In the genomic region with DNA sequence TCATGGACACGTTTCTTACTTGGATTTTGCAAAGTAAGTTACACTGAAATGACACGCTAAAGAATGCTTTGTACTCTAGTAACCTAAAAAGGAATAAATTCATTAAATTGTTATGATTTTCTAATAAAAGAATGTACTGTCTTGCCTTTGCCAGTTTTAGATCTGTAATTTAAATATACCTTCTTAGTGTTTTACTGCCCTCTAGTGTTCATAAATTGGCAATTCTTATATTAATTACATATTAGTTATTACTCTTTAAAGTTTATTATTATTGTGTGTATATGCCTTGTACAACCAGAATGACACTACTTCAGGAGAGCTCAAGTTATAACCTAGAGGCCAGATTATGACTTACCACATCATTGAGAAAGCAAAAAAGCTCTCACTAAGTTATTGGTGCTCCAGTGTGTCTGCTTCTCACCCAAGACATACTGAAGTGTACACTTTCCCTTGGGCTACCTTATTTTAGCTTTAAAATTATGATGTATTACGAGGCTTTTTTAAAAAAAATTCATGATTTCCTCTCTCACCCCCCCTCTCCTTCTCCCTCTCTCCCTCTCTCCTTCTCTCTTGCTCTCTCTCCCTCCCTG, we compare ENCODE assay signal across 8 cellular contexts.
A peak's percentile ranks its signal among the peaks of the same experiment; 100 is the strongest.
DNase-seq lines count a peak whose midpoint lies in the region; TF ChIP-seq lines count a peak whose summit lies in the region.

No MANE protein-coding gene starts in this region.

- H3K9me3 Mint-ChIP-seq in H9, result no peaks in the 10 kb centered on the region
- no peaks in the 10 kb centered on the region for H3K9me3 Mint-ChIP-seq in activated naive CD4-positive, alpha-beta T cell treated with anti-CD3 and anti-CD28 coated beads, Interleukin-2, amount 10 ng/mL, durations not matched to agents 7 days and 5 days

- no peak overlapping the region for H3K9ac ChIP-seq in H9 (ENCODE audit: extremely low read depth, insufficient read length, low read length)

- H3K79me2 ChIP-seq in H9 (ENCODE audit: insufficient read depth, low read length), result no peaks in the 10 kb centered on the region

- H3K23ac ChIP-seq in H9 (ENCODE audit: insufficient read length, low read depth, low read length), result no peak overlapping the region

- CTCF ChIA-PET in activated naive CD4-positive, alpha-beta T cell treated with anti-CD3 and anti-CD28 coated beads, Interleukin-2, amount 10 ng/mL, durations not matched to agents 7 days and 5 days (lab: Charles Lee), result interaction anchor here (0.8 to 5.8 kb wide), 24 partner anchors 10 to 583 kb away, joined by 3 to 52 read pairs (median 3); a partner anchor contains a TSS

- H3K56ac ChIP-seq in H9 (ENCODE audit: insufficient read length, low read depth, low read length), result no peak overlapping the region

- H4K5ac ChIP-seq in H9 (ENCODE audit: insufficient read length, low read depth, low read length), result no peak overlapping the region

- no peak overlapping the region for H3K14ac ChIP-seq in H9 (ENCODE audit: insufficient read depth, low read length)

- H3K27ac ChIP-seq in C4-2B (no peak overlapping the region), H9 (ENCODE audit: insufficient read length, low read depth, low read length) (no peak overlapping the region), sigmoid colon (no peak overlapping the region)

- H2BK20ac ChIP-seq in H9 (ENCODE audit: low read depth, low read length, poor library complexity, severe bottlenecking), result no peak overlapping the region

- no peak overlapping the region for H2BK15ac ChIP-seq in H9 (ENCODE audit: low read depth, low read length)

- DNase-seq in H9, result no peak
- peak; percentile 2 to 72 for DNase-seq in NCI-H446 (lab: John Stamatoyannopoulos, UW)
- peak; percentile 20 for DNase-seq in cerebellum (ENCODE audit: low spot score)
- DNase-seq in midbrain (lab: John Stamatoyannopoulos, UW), result peak; percentile 43
- DNase-seq in activated naive CD4-positive, alpha-beta T cell treated with anti-CD3 and anti-CD28 coated beads, Interleukin-2, amount 10 ng/mL, durations not matched to agents 7 days and 5 days, result no peak
- no peak for DNase-seq in MG63
- no peak for DNase-seq in sigmoid colon

- no peak for TF ChIP-seq EP300 in sigmoid colon (IDR thresholded peaks at IDR 0.05)

- H3K23me2 ChIP-seq in H9 (ENCODE audit: insufficient read length, low read depth, low read length, poor library complexity, severe bottlenecking), result no peaks in the 10 kb centered on the region

- H3K36me3 Mint-ChIP-seq in H9 (ENCODE audit: insufficient read depth in 1 of 3, low read depth in 3 of 3), result peaks cover 0 to 1% (median 0%) of the 10 kb centered on the region in 3 experiments; a peak in 1 of 7 replicates
- H3K36me3 Mint-ChIP-seq in activated naive CD4-positive, alpha-beta T cell treated with anti-CD3 and anti-CD28 coated beads, Interleukin-2, amount 10 ng/mL, durations not matched to agents 7 days and 5 days, result no peaks in the 10 kb centered on the region

- H2BK12ac ChIP-seq in H9 (ENCODE audit: insufficient read length, low read depth, low read length), result no peak overlapping the region

- H3K27me3 Mint-ChIP-seq in H9 (ENCODE audit: low read depth), result no peaks in the 10 kb centered on the region
- no peaks in the 10 kb centered on the region for H3K27me3 Mint-ChIP-seq in activated naive CD4-positive, alpha-beta T cell treated with anti-CD3 and anti-CD28 coated beads, Interleukin-2, amount 10 ng/mL, durations not matched to agents 7 days and 5 days

- H3K4ac ChIP-seq in H9 (ENCODE audit: low read depth, low read length), result no peak overlapping the region

- H3K4me2 ChIP-seq in H9 (ENCODE audit: insufficient read depth, insufficient read length, low read length), result no peak overlapping the region

- no CpG with 5 or more reads among the region's 3 CpGs for WGBS in H9 (ENCODE audit: extremely low coverage, insufficient read length, low lambda C conversion rate)
- 68 to 71% methylated on average over 3 of the region's 3 CpGs for WGBS in sigmoid colon, 2 donors

- TF ChIP-seq POLR2A in sigmoid colon (IDR thresholded peaks at IDR 0.05), result no peak

- H4K20me1 ChIP-seq in H9 (ENCODE audit: control insufficient read depth, insufficient read depth, insufficient read length), result no peaks in the 10 kb centered on the region

- no peak overlapping the region for H3K27ac Mint-ChIP-seq in H9
- H3K27ac Mint-ChIP-seq in activated naive CD4-positive, alpha-beta T cell treated with anti-CD3 and anti-CD28 coated beads, Interleukin-2, amount 10 ng/mL, durations not matched to agents 7 days and 5 days, result no peak overlapping the region

- H4K8ac ChIP-seq in H9 (replicated peaks; ENCODE audit: insufficient read length, low read depth, low read length), result no peak overlapping the region

- H3K9me3 ChIP-seq in H9 (ENCODE audit: control insufficient read depth, low read depth, low read length) (no peaks in the 10 kb centered on the region), MG63 (no peaks in the 10 kb centered on the region), sigmoid colon (no peaks in the 10 kb centered on the region)

- TF ChIP-seq CTCF in C4-2B (conservative IDR thresholded peaks at IDR 0.05) (peak; percentile 82), H9 (conservative IDR thresholded peaks at IDR 0.05) (peak; percentile 71), sigmoid colon (IDR thresholded peaks at IDR 0.05) (peak in 2 of 4 experiments; percentile 26 to 71)

- no peak overlapping the region for H2AK5ac ChIP-seq in H9 (ENCODE audit: insufficient read length, low read length)

- H3T11ph ChIP-seq in H9 (ENCODE audit: low read length), result no peak overlapping the region

- no peaks in the 10 kb centered on the region for H3K36me3 ChIP-seq in MG63
- no peaks in the 10 kb centered on the region for H3K36me3 ChIP-seq in sigmoid colon

- H3K27me3 ChIP-seq in H9 (ENCODE audit: insufficient read depth, low read length), result no peaks in the 10 kb centered on the region
- H3K27me3 ChIP-seq in MG63, result no peaks in the 10 kb centered on the region
- no peaks in the 10 kb centered on the region for H3K27me3 ChIP-seq in sigmoid colon

- intact Hi-C loops in sigmoid colon (cut with DNase I), result loop anchor here (5.0 to 10.0 kb wide), 2 partner anchors 252 to 700 kb away; no protein-coding TSS in a partner anchor

- peaks cover 14 to 21% of the 10 kb centered on the region in 2 experiments for H3K4me1 Mint-ChIP-seq in H9
- peaks cover 6% of the 10 kb centered on the region for H3K4me1 Mint-ChIP-seq in activated naive CD4-positive, alpha-beta T cell treated with anti-CD3 and anti-CD28 coated beads, Interleukin-2, amount 10 ng/mL, durations not matched to agents 7 days and 5 days

- H2BK5ac ChIP-seq in H9 (ENCODE audit: insufficient read length, low read length), result no peak overlapping the region

- H3K4me3 Mint-ChIP-seq in H9, result no peak overlapping the region
- H3K4me3 Mint-ChIP-seq in activated naive CD4-positive, alpha-beta T cell treated with anti-CD3 and anti-CD28 coated beads, Interleukin-2, amount 10 ng/mL, durations not matched to agents 7 days and 5 days, result no peak overlapping the region

- H3K4me1 ChIP-seq in H9 (ENCODE audit: insufficient read depth, low read length), result no peaks in the 10 kb centered on the region
- peaks cover 0 to 4% (median 0%) of the 10 kb centered on the region in 4 donors for H3K4me1 ChIP-seq in sigmoid colon

- no peaks in the 10 kb centered on the region for H3K79me1 ChIP-seq in H9 (ENCODE audit: insufficient read depth, low read depth, low read length, poor library complexity, severe bottlenecking)

- H4K91ac ChIP-seq in H9 (ENCODE audit: insufficient read length, low read depth, low read length), result no peak overlapping the region

- H3K18ac ChIP-seq in H9 (ENCODE audit: insufficient read length, low read depth, low read length), result no peak overlapping the region

- H2AFZ ChIP-seq in H9 (ENCODE audit: low read length), result no peak overlapping the region

- no peak overlapping the region for H2BK120ac ChIP-seq in H9 (ENCODE audit: low read depth, low read length, poor library complexity, severe bottlenecking)

- H3K4me3 ChIP-seq in MG63 (no peak overlapping the region), sigmoid colon (no peak overlapping the region)

Comparison
In these comparisons a context has a peak if more than half of its experiments do, and no peak if none do; other contexts are left out.
1. DNase-seq: peak in NCI-H446 (2 of 2), cerebellum (single experiment) and midbrain (single experiment); none in H9 (single experiment), activated naive CD4-positive, alpha-beta T cell treated with anti-CD3 and anti-CD28 coated beads, Interleukin-2, amount 10 ng/mL, durations not matched to agents 7 days and 5 days (single experiment), MG63 (single experiment) and sigmoid colon (single experiment).